ENCODE assay signal across 8 cellular contexts in genomic region chr13:26377038-26377437, GRCh38.
DNase-seq lines count a peak whose midpoint lies in the region; ATAC-seq and TF ChIP-seq lines count a peak whose summit lies in the region.

No MANE protein-coding gene starts in this region.

- POLR2A ChIA-PET in Panc1 (lab: Charles Lee), result no interaction called here

- no TSS peak for BruUV-seq in Panc1 (replicated peaks; lab: Mats Ljungman, UMichigan)

- TF ChIP-seq CTCF in AG09309 (IDR thresholded peaks at IDR 0.05; ENCODE audit: control insufficient read depth, insufficient read depth, low read depth, low read length, missing control alignments) (peak; percentile 42), GM13976 (IDR thresholded peaks at IDR 0.05; ENCODE audit: borderline replicate concordance, control extremely low read depth, extremely low read depth, insufficient read depth, missing control alignments) (peak; percentile 8), Panc1 (IDR thresholded peaks at IDR 0.05) (peak; percentile 36), left ventricle myocardium inferior (IDR thresholded peaks at IDR 0.05; ENCODE audit: borderline replicate concordance) (peak; percentile 45)

- in situ Hi-C loops in GM13976 (cut with MboI; ENCODE audit: low sequenced_read_pairs, unreplicated experiment), result no loop called here
- in situ Hi-C loops in Panc1 (cut with HindIII; ENCODE audit: low pct_unique_long_range_greater_than_20kb, low sequenced_read_pairs), result no loop called here

- H3K4me1 ChIP-seq in Panc1 (ENCODE audit: control insufficient read depth, insufficient read depth, low read length), result no peaks in the 10 kb centered on the region
- peaks cover 8% of the 10 kb centered on the region for H3K4me1 ChIP-seq in left ventricle myocardium inferior

- peaks cover 2% of the 10 kb centered on the region for H3K36me3 Mint-ChIP-seq in T-helper 17 cell (ENCODE audit: low read depth)

- H3K9me3 ChIP-seq in Panc1 (ENCODE audit: control insufficient read depth, insufficient read depth, low read depth, low read length) (no peaks in the 10 kb centered on the region), left ventricle myocardium inferior (replicated peaks) (no peaks in the 10 kb centered on the region), T-helper 17 cell (ENCODE audit: control insufficient read depth, low read length, poor library complexity, severe bottlenecking) (no peaks in the 10 kb centered on the region)

- H3K4me1 Mint-ChIP-seq in T-helper 17 cell, result peaks cover 18% of the 10 kb centered on the region

- H3K36me3 ChIP-seq in Panc1 (ENCODE audit: control insufficient read depth, insufficient read depth, low read length) (no peaks in the 10 kb centered on the region), left ventricle myocardium inferior (no peaks in the 10 kb centered on the region)

- no peaks in the 10 kb centered on the region for H3K27me3 Mint-ChIP-seq in T-helper 17 cell

- ATAC-seq in Panc1, result no peak
- ATAC-seq in GM19324 (IDR thresholded peaks at IDR 0.05; ENCODE audit: low FRiP score, unreplicated experiment), result no peak
- no peak for ATAC-seq in T-helper 17 cell
- ATAC-seq in GM19395 (IDR thresholded peaks at IDR 0.05; ENCODE audit: unreplicated experiment), result no peak

- no peak overlapping the region for H3K27ac ChIP-seq in Panc1 (ENCODE audit: low read length)
- no peak overlapping the region for H3K27ac ChIP-seq in left ventricle myocardium inferior (replicated peaks)

- intact Hi-C loops in Panc1 (cut with micrococcal nuclease; ENCODE audit: unreplicated experiment), result no loop called here
- intact Hi-C loops in left ventricle myocardium inferior (cut with micrococcal nuclease), result no loop called here

- no peak overlapping the region for H3K4me3 ChIP-seq in AG09309 (ENCODE audit: control insufficient read depth, low read depth, low read length)
- H3K4me3 ChIP-seq in Panc1 (ENCODE audit: low read depth in 2 of 2, low read length in 2 of 2), result no peak overlapping the region
- no peak overlapping the region for H3K4me3 ChIP-seq in left ventricle myocardium inferior

- H3K27me3 ChIP-seq in Panc1 (ENCODE audit: control insufficient read depth, insufficient read depth, low read length), result no peaks in the 10 kb centered on the region
- H3K27me3 ChIP-seq in left ventricle myocardium inferior (ENCODE audit: low read depth), result no peaks in the 10 kb centered on the region

- H3K4me3 Mint-ChIP-seq in T-helper 17 cell, result no peak overlapping the region

- H3K27ac Mint-ChIP-seq in T-helper 17 cell, result no peak overlapping the region

- CTCF ChIA-PET in Panc1 (lab: Charles Lee), result no interaction called here

- DNase-seq in AG09309 (ENCODE audit: low read depth) (no peak), GM13976 (ENCODE audit: low spot score) (no peak), Panc1 (ENCODE audit: low read depth, low spot score) (no peak), left ventricle myocardium inferior (no peak), putamen (ENCODE audit: low spot score) (no peak), T-helper 17 cell (no peak)
